Comparison of ENCODE assay signal across 13 cellular contexts in genomic region chr7:116395125-116395791, GRCh38.
DNase-seq lines count a peak whose midpoint lies in the region; ATAC-seq, FAIRE-seq and TF ChIP-seq lines count a peak whose summit lies in the region.
"Had no signal": no experiment of that assay in that cellular context is flagged by ENCODE, and none has a peak within 500 bp of the region (broad histone marks: within the 10 kb centered on the region; RNA-seq: fewer than 3 reads in every experiment).

No MANE protein-coding gene starts in this region.

- H3K36me3 ChIP-seq in A673 (ENCODE audit: insufficient read depth, low read length, poor library complexity, severe bottlenecking): no peaks in the 10 kb centered on the region
- H3K36me3 ChIP-seq in keratinocyte (ENCODE audit: control insufficient read depth in 2 of 2, extremely low read depth in 1 of 2, insufficient read depth in 2 of 2, low read length in 2 of 2): no peaks in the 10 kb centered on the region
- H3K36me3 ChIP-seq in HAP-1 (replicated peaks): no peaks in the 10 kb centered on the region

- no TSS peak for BruUV-seq in A673 (replicated peaks; lab: Mats Ljungman, UMichigan)

- H3K27ac ChIP-seq in A673 (ENCODE audit: low read depth, low read length, poor library complexity, severe bottlenecking): peak overlapping the region; percentile 81
- peak overlapping the region; percentile 84 for H3K27ac ChIP-seq in keratinocyte (ENCODE audit: control insufficient read depth, insufficient read depth, low read length)

- intact Hi-C loops in A673 (cut with micrococcal nuclease; ENCODE audit: unreplicated experiment): no loop called here

- in situ Hi-C loops in GM13976 (cut with MboI; ENCODE audit: low sequenced_read_pairs, unreplicated experiment) (no loop called here), HAP-1 (cut with MboI; ENCODE audit: low sequenced_read_pairs) (no loop called here)

- no peaks in the 10 kb centered on the region for H4K20me1 ChIP-seq in keratinocyte (ENCODE audit: control insufficient read depth, extremely low read depth, insufficient read depth, low read length)

- TF ChIP-seq CTCF in A673 (conservative IDR thresholded peaks at IDR 0.05; ENCODE audit: low read depth, low read length): no peak
- TF ChIP-seq CTCF in keratinocyte (optimal IDR thresholded peaks at IDR 0.05 in 1 of 3, IDR thresholded peaks at IDR 0.05 in 1 of 3, conservative IDR thresholded peaks at IDR 0.05 in 1 of 3; ENCODE audit: extremely low read depth in 1 of 3, insufficient read depth in 2 of 3, low read length in 3 of 3): no peak
- no peak for TF ChIP-seq CTCF in GM13976 (IDR thresholded peaks at IDR 0.05; ENCODE audit: borderline replicate concordance, control extremely low read depth, extremely low read depth, insufficient read depth, missing control alignments)

- H3K9me3 ChIP-seq in A673 (ENCODE audit: low read depth, low read length, poor library complexity, severe bottlenecking): peaks cover 6% of the 10 kb centered on the region
- H3K9me3 ChIP-seq in keratinocyte (ENCODE audit: control insufficient read depth, low read depth, low read length): peaks cover 7% of the 10 kb centered on the region
- no peaks in the 10 kb centered on the region for H3K9me3 ChIP-seq in HAP-1

- FAIRE-seq in keratinocyte (lab: Jason Lieb, UNC): peak; percentile 96
- FAIRE-seq: islet of Langerhans had no signal

- CTCF ChIA-PET in A673 (lab: Charles Lee): no interaction called here

- H3K9ac ChIP-seq in keratinocyte (ENCODE audit: control insufficient read depth, extremely low read depth, insufficient read depth, low read length): peak overlapping the region; percentile 48

- no peak for ATAC-seq in HG02884 (IDR thresholded peaks at IDR 0.05; ENCODE audit: unreplicated experiment)

- peak overlapping the region; percentile 83 for H2AFZ ChIP-seq in keratinocyte (ENCODE audit: control insufficient read depth, low read length)

- H3K79me2 ChIP-seq in keratinocyte (ENCODE audit: control insufficient read depth, insufficient read depth, low read length): no peaks in the 10 kb centered on the region

- POLR2A ChIA-PET in A673 (lab: Charles Lee; ENCODE audit: low non-redundant PET): interaction anchor here (0.6 kb wide), 1 partner anchor 131 kb away, joined by 8 read pairs; no protein-coding TSS in a partner anchor

- H3K4me3 ChIP-seq in A673 (ENCODE audit: low read depth, low read length, poor library complexity, severe bottlenecking) (no peak overlapping the region), keratinocyte (ENCODE audit: control insufficient read depth in 2 of 3, extremely low read depth in 1 of 3, insufficient read depth in 2 of 3, low read depth in 1 of 3, low read length in 3 of 3) (peak overlapping the region in 1 of 3 experiments; percentile 3), HAP-1 (no peak overlapping the region)

- peak overlapping the region; percentile 65 for H3K4me2 ChIP-seq in keratinocyte (ENCODE audit: control insufficient read depth, extremely low read depth, insufficient read depth, low read depth, low read length)

- H3K4me1 ChIP-seq in A673 (ENCODE audit: insufficient read depth, low read length, poor library complexity, severe bottlenecking): peaks cover 48% of the 10 kb centered on the region
- H3K4me1 ChIP-seq in keratinocyte (ENCODE audit: control insufficient read depth, extremely low read depth, insufficient read depth, low read length): peaks cover 25% of the 10 kb centered on the region
- H3K4me1 ChIP-seq in HAP-1: no peaks in the 10 kb centered on the region

- no peaks in the 10 kb centered on the region for H3K27me3 ChIP-seq in A673 (replicated peaks; ENCODE audit: insufficient read depth, low read depth, low read length, poor library complexity)
- H3K27me3 ChIP-seq in keratinocyte (ENCODE audit: control insufficient read depth, extremely low read depth, insufficient read depth, low read length): no peaks in the 10 kb centered on the region
- no peaks in the 10 kb centered on the region for H3K27me3 ChIP-seq in HAP-1 (ENCODE audit: low read depth)

- peak; percentile 33 for DNase-seq in A673 (ENCODE audit: low spot score)
- peak; percentile 91 for DNase-seq in HPDE6-E6E7 (ENCODE audit: extremely low spot score)
- DNase-seq in astrocyte of the hippocampus (ENCODE audit: low read depth, low spot score): peak; percentile 93
- peak; percentile 53 for DNase-seq in keratinocyte (ENCODE audit: low read depth, low spot score)
- no peak for DNase-seq in NCI-H2196 (lab: John Stamatoyannopoulos, UW; ENCODE audit: unreplicated experiment)
- DNase-seq in GM13976 (ENCODE audit: low spot score): no peak
- no peak for DNase-seq in HAP-1 (ENCODE audit: low spot score in 2 of 2)
- DNase-seq: COR-L47; KBM-7; SHP77; stimulated activated CD4-positive, alpha-beta T cell treated with anti-CD3 and anti-CD28 coated beads, Interleukin-4, amount 100 ng/mL, for 24 hours had no signal

- dilution Hi-C loops in keratinocyte (cut with MboI; ENCODE audit: extremely low pct_ligation_motif_present, low sequenced_read_pairs): no loop called here

- no peaks in the 10 kb centered on the region for H3K9me1 ChIP-seq in keratinocyte (ENCODE audit: control insufficient read depth, extremely low read depth, insufficient read depth, low read length)

Comparison
In these comparisons a context has a peak if more than half of its experiments do, and no peak if none do; other contexts are left out.
1. DNase-seq: peak in A673 (single experiment), HPDE6-E6E7 (single experiment), astrocyte of the hippocampus (single experiment) and keratinocyte (single experiment); none in NCI-H2196 (single experiment), GM13976 (single experiment) and HAP-1 (0 of 2).